8 cellular contexts compared by ENCODE assay signal in genomic region chr22:36387914-36388864, GRCh38. TPM values are rescaled to one million over a fixed set of nuclear protein-coding genes. Genes with fewer than 3 reads are reported as not detected.
DNase-seq lines count a peak whose midpoint lies in the region; ATAC-seq and TF ChIP-seq lines count a peak whose summit lies in the region.

TSS of gene MYH9 (minus strand) at chr22:36387967. CDS start at chr22:36349236, 38,731 bp downstream.

- H3K4me1 ChIP-seq in CD8-positive, alpha-beta memory T cell (ENCODE audit: insufficient read depth, low read length): peaks cover 30% of the 10 kb centered on the region
- H3K4me1 ChIP-seq in lung (ENCODE audit: control insufficient read depth in 2 of 2, insufficient read depth in 2 of 2, low read length in 2 of 2): peaks cover 0 to 12% of the 10 kb centered on the region in 2 donors

- peak within 1 kb of the TSS; percentile 85 to 99 (median 90) for H3K4me3 Mint-ChIP-seq in CD8-positive, alpha-beta memory T cell

- peaks cover 0 to 30% (median 9%) of the 10 kb centered on the region in 3 donors for H3K36me3 Mint-ChIP-seq in CD8-positive, alpha-beta memory T cell

- H3K27ac Mint-ChIP-seq in CD8-positive, alpha-beta memory T cell: peak within 1 kb of the TSS; percentile 73 to 99 (median 93)

- TF ChIP-seq CTCF in lung (IDR thresholded peaks at IDR 0.05; ENCODE audit: control extremely low read depth, extremely low read depth): no peak

- no peaks in the 10 kb centered on the region for H3K27me3 ChIP-seq in CD8-positive, alpha-beta memory T cell (ENCODE audit: insufficient read depth, low read length, poor library complexity, severe bottlenecking)
- H3K27me3 ChIP-seq in lung (ENCODE audit: control insufficient read depth, insufficient read depth): no peaks in the 10 kb centered on the region

- POLR2A ChIA-PET in CD8-positive, alpha-beta memory T cell (lab: Charles Lee): interaction anchor here (0.6 to 6.2 kb wide), 13 partner anchors 8 to 121 kb away, joined by 3 to 76 read pairs (median 5); no protein-coding TSS in a partner anchor
- POLR2A ChIA-PET in activated CD8-positive, alpha-beta memory T cell treated with anti-CD3 and anti-CD28 coated beads for 36 hours (lab: Charles Lee): interaction anchor here (0.5 to 1.9 kb wide), 11 partner anchors 11 to 69 kb away, joined by 3 to 8 read pairs (median 5); no protein-coding TSS in a partner anchor

- H3K9me3 Mint-ChIP-seq in CD8-positive, alpha-beta memory T cell: no peaks in the 10 kb centered on the region

- H3K27ac ChIP-seq in CD8-positive, alpha-beta memory T cell (ENCODE audit: low read depth, low read length): peak within 1 kb of the TSS; percentile 64
- peak within 1 kb of the TSS; percentile 99 to 100 for H3K27ac ChIP-seq in lung (ENCODE audit: low read depth in 1 of 2, low read length in 1 of 2)

- peaks cover 31 to 40% (median 36%) of the 10 kb centered on the region in 3 donors for H3K4me1 Mint-ChIP-seq in CD8-positive, alpha-beta memory T cell

- H3K27me3 Mint-ChIP-seq in CD8-positive, alpha-beta memory T cell: peaks cover 0 to 1% of the 10 kb centered on the region in 2 donors

- CTCF ChIA-PET in CD8-positive, alpha-beta memory T cell (lab: Charles Lee): interaction anchor here (0.8 to 6.2 kb wide), 11 partner anchors 8 to 101 kb away, joined by 3 to 44 read pairs (median 3); no protein-coding TSS in a partner anchor
- CTCF ChIA-PET in activated CD8-positive, alpha-beta memory T cell treated with anti-CD3 and anti-CD28 coated beads for 36 hours (lab: Charles Lee): interaction anchor here (0.7 to 2.0 kb wide), 7 partner anchors 10 to 66 kb away, joined by 3 to 6 read pairs (median 3); no protein-coding TSS in a partner anchor

- H3K9me3 ChIP-seq in CD8-positive, alpha-beta memory T cell (ENCODE audit: low read length): no peaks in the 10 kb centered on the region
- H3K9me3 ChIP-seq in lung (ENCODE audit: control insufficient read depth in 2 of 2, insufficient read depth in 1 of 2, low read length in 1 of 2): no peaks in the 10 kb centered on the region

- WGBS in lung, 2 donors: 3 to 4% methylated on average over 43 to 55 of the region's 55 CpGs

- DNase-seq in CD8-positive, alpha-beta memory T cell: peak; percentile 97 to 99 (median 99)
- peak; percentile 99 for DNase-seq in HT-29 (ENCODE audit: low spot score)
- DNase-seq in NOMO-1 (lab: John Stamatoyannopoulos, UW; ENCODE audit: unreplicated experiment in 2 of 2): peak; percentile 97
- peak; percentile 99 for DNase-seq in effector CD8-positive, alpha-beta T cell (lab: John Stamatoyannopoulos, UW)
- peak; percentile 100 for DNase-seq in lung (ENCODE audit: low spot score)
- DNase-seq in stimulated activated CD4-positive, alpha-beta T cell treated with anti-CD3 and anti-CD28 coated beads, TNF-alpha, amount 100 ng/mL, for 4 hours (ENCODE audit: low read depth in 3 of 3): peak; percentile 97 to 99 (median 98)

- peak; percentile 70 for ATAC-seq in GM19468 (IDR thresholded peaks at IDR 0.05; ENCODE audit: extremely low read depth, unreplicated experiment)
- peak; percentile 91 for ATAC-seq in lung (ENCODE audit: insufficient read depth, low FRiP score)

- peak within 1 kb of the TSS; percentile 82 for H3K4me3 ChIP-seq in CD8-positive, alpha-beta memory T cell (ENCODE audit: low read length)
- H3K4me3 ChIP-seq in lung: peak within 1 kb of the TSS; percentile 99

- H3K36me3 ChIP-seq in CD8-positive, alpha-beta memory T cell (ENCODE audit: insufficient read depth, low read length): no peaks in the 10 kb centered on the region
- H3K36me3 ChIP-seq in lung (ENCODE audit: control insufficient read depth in 2 of 2, insufficient read depth in 2 of 2, low read length in 2 of 2): no peaks in the 10 kb centered on the region

RNA-seq across cellular contexts. Expression of gene MYH9, which starts in this region (rescaled TPM):
- total RNA-seq in CD8-positive, alpha-beta memory T cell: 100 to 1,000 TPM; 680 to 684 TPM
- polyA plus RNA-seq in CD8-positive, alpha-beta memory T cell: 425 TPM
- total RNA-seq in HT-29 (2014; rRNA removed; shearing (Covaris generic)): 258 and 259 TPM in 2 replicates
- total RNA-seq in activated CD8-positive, alpha-beta memory T cell treated with anti-CD3 and anti-CD28 coated beads for 36 hours: 100 to 1,000 TPM; 616 to 642 TPM
- total RNA-seq in lung: 100 to 1,000 TPM; 398 to 667 TPM
- polyA plus RNA-seq in lung: 100 to 1,000 TPM; 184 to 266 TPM

Comparison
In these comparisons a context has a peak if more than half of its experiments do, and no peak if none do; other contexts are left out.
1. Peak in every context shown above with its lines: DNase-seq, ATAC-seq, H3K4me3 ChIP-seq and H3K27ac ChIP-seq.